Comparison of ENCODE assay signal across 1 cellular context in the genomic region with DNA sequence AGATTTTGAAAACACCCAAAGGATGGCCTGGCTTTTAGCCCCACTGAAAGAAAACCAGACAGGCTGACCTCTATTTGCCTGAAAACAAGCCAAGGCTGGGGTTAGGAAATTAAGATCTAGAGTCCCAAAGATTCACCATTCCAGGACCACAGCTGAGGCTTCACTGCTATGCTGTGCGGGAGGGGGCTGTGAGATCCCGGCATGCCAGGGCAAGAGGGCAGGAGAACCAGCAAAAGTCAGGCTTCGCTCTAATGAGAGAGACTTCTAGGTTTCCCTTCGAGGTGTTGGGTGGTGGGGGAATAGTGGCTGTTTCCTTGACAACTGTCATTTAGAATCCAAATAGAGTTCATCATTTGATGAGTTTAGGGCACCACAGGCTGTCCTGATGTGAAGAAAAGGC.
TF ChIP-seq lines count a peak whose summit lies in the region.

No MANE protein-coding gene starts in this region.

TF ChIP-seq in GM23338, 12 proteins besides CTCF, POLR2A, EP300 and RAD21 (continued from another document):
- TF ChIP-seq, protein P1, sequence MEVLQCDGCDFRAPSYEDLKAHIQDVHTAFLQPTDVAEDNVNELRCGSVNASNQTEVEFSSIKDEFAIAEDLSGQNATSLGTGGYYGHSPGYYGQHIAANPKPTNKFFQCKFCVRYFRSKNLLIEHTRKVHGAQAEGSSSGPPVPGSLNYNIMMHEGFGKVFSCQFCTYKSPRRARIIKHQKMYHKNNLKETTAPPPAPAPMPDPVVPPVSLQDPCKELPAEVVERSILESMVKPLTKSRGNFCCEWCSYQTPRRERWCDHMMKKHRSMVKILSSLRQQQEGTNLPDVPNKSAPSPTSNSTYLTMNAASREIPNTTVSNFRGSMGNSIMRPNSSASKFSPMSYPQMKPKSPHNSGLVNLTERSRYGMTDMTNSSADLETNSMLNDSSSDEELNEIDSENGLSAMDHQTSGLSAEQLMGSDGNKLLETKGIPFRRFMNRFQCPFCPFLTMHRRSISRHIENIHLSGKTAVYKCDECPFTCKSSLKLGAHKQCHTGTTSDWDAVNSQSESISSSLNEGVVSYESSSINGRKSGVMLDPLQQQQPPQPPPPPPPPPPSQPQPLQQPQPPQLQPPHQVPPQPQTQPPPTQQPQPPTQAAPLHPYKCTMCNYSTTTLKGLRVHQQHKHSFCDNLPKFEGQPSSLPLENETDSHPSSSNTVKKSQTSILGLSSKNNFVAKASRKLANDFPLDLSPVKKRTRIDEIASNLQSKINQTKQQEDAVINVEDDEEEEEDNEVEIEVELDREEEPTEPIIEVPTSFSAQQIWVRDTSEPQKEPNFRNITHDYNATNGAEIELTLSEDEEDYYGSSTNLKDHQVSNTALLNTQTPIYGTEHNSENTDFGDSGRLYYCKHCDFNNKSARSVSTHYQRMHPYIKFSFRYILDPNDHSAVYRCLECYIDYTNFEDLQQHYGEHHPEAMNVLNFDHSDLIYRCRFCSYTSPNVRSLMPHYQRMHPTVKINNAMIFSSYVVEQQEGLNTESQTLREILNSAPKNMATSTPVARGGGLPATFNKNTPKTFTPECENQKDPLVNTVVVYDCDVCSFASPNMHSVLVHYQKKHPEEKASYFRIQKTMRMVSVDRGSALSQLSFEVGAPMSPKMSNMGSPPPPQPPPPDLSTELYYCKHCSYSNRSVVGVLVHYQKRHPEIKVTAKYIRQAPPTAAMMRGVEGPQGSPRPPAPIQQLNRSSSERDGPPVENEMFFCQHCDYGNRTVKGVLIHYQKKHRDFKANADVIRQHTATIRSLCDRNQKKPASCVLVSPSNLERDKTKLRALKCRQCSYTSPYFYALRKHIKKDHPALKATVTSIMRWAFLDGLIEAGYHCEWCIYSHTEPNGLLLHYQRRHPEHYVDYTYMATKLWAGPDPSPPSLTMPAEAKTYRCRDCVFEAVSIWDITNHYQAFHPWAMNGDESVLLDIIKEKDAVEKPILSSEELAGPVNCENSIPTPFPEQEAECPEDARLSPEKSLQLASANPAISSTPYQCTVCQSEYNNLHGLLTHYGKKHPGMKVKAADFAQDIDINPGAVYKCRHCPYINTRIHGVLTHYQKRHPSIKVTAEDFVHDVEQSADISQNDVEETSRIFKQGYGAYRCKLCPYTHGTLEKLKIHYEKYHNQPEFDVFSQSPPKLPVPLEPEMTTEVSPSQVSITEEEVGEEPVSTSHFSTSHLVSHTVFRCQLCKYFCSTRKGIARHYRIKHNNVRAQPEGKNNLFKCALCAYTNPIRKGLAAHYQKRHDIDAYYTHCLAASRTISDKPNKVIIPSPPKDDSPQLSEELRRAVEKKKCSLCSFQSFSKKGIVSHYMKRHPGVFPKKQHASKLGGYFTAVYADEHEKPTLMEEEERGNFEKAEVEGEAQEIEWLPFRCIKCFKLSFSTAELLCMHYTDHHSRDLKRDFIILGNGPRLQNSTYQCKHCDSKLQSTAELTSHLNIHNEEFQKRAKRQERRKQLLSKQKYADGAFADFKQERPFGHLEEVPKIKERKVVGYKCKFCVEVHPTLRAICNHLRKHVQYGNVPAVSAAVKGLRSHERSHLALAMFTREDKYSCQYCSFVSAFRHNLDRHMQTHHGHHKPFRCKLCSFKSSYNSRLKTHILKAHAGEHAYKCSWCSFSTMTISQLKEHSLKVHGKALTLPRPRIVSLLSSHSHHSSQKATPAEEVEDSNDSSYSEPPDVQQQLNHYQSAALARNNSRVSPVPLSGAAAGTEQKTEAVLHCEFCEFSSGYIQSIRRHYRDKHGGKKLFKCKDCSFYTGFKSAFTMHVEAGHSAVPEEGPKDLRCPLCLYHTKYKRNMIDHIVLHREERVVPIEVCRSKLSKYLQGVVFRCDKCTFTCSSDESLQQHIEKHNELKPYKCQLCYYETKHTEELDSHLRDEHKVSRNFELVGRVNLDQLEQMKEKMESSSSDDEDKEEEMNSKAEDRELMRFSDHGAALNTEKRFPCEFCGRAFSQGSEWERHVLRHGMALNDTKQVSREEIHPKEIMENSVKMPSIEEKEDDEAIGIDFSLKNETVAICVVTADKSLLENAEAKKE (CRISPR knock-in tag; IDR thresholded peaks at IDR 0.05), result no peak
- no peak for TF ChIP-seq ZNF114 (CRISPR knock-in tag; IDR thresholded peaks at IDR 0.05)
- TF ChIP-seq EZH2 (IDR thresholded peaks at IDR 0.05; ENCODE audit: low read depth, unreplicated experiment), result no peak
- no peak for TF ChIP-seq JUNB (IDR thresholded peaks at IDR 0.05; ENCODE audit: unreplicated experiment)
- TF ChIP-seq CREB1 (CRISPR knock-in tag; IDR thresholded peaks at IDR 0.05; ENCODE audit: low read depth), result no peak
